In the genomic region with DNA sequence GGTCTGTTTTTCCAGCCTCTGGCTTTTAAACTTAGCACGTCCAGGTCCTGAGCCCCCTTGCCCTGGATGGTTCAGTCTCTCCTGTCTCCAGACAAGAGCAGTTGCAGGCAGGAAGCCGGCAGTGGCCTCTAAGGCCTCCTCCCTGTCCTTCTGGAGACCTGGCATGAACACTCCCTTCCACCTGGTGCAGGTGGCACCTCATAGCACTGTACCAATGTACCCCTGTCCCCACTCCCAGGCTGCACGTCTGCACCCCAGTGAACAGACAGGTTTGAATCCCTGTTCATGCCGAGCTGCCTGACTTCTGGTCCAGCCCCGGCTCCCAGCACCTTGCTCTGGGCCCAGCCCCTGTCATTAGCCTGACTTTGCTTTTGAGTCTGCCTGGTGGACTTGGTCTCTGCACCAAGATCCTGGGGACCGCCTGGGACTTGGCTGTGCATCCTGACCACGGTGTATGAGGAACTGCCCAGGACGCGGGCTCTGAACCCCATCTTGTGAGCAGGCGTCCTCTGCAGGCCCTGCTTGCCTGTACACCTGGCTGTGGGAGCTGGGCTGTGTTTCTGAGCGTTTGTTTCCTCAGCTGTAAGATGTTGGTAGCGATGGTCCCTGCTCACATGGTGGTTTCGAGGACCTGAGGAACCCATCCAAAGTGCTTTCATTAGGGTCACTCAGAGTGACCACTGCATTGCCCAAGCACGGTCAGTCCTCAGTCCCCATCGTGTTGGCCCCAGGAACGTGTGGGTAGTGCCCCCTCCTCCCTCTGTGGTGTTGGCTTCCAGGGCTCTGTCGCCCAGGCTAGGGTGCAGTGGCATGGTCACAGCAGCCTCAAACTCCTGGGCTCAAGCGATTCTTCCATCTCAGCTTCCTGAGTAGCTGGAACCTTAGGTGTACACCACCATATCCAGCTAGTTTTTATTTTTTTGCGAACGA, we compare ENCODE assay signal across 1 cellular context.
A peak's percentile ranks its signal among the peaks of the same experiment; 100 is the strongest.
TF ChIP-seq lines count a peak whose summit lies in the region.

No MANE protein-coding gene starts in this region.

TF ChIP-seq in HepG2, 621 proteins besides CTCF, POLR2A, EP300 and RAD21:
- TF ChIP-seq, protein P1, sequence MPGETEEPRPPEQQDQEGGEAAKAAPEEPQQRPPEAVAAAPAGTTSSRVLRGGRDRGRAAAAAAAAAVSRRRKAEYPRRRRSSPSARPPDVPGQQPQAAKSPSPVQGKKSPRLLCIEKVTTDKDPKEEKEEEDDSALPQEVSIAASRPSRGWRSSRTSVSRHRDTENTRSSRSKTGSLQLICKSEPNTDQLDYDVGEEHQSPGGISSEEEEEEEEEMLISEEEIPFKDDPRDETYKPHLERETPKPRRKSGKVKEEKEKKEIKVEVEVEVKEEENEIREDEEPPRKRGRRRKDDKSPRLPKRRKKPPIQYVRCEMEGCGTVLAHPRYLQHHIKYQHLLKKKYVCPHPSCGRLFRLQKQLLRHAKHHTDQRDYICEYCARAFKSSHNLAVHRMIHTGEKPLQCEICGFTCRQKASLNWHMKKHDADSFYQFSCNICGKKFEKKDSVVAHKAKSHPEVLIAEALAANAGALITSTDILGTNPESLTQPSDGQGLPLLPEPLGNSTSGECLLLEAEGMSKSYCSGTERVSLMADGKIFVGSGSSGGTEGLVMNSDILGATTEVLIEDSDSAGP (CRISPR knock-in tag; IDR thresholded peaks at IDR 0.05; ENCODE audit: borderline replicate concordance): 0 out of 2 replicates have a peak, but pooled peaks have one; percentile 14
- no peak for TF ChIP-seq NFKBIZ (CRISPR knock-in tag; IDR thresholded peaks at IDR 0.05)
- TF ChIP-seq DMAP1 (CRISPR knock-in tag; IDR thresholded peaks at IDR 0.05): no peak
- peak; percentile 15; the same call in 1 of the 2 replicates for TF ChIP-seq STAG1 (CRISPR knock-in tag; IDR thresholded peaks at IDR 0.05)
- TF ChIP-seq ZNF557 (CRISPR knock-in tag; IDR thresholded peaks at IDR 0.05): no peak
